ENCODE assay signal across 9 cellular contexts in the genomic region with DNA sequence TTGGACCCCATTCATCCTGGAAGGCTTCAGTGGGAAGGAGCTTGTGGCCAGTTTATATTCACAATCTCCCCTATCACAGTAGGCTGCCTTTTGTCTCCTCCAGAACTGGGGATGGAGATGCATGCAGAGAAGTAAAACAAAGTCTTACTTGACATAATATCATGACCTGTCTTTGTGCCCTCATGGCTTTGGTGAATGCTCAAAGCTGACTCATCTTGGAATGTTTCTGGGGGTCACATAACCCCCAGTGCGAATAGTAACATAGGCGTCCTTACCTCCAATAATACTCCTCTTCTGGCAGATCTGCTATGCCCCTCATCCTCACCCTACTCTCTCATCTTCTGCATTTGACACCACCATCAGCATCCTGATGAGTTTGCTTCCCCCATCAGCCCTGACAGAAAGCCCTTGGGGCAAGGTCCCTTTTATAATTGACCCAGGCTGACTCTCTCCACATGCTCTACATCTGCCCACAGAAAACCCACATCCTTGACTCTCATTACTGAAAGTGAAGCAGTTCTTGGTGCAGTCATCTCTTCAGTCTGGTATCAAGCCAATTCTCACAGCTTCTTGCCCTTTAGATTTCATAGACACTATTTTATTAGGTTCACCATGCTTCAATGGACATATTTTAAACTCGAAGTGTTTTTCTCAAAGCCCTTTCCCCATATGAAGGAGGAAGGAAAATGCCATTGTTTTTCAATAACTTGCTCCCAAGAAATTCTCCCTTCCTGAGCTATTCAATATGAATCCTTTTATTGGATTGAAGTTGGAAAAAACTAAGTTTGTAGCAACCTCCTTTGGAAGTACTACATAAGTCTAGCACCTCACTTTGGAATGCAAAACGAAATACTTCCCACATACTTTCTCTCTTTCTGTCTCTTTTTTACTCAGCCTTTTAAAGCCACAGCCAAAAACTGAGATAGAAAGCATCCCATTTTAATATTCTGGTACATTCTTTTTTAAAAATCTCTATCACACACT.
DNase-seq lines count a peak whose midpoint lies in the region; ATAC-seq lines count a peak whose summit lies in the region.
"Had no signal": no experiment of that assay in that cellular context is flagged by ENCODE, and none has a peak within 500 bp of the region (broad histone marks: within the 10 kb centered on the region; RNA-seq: fewer than 3 reads in every experiment).

No MANE protein-coding gene starts in this region.

- peak; percentile 97 for ATAC-seq in GM19324 (IDR thresholded peaks at IDR 0.05; ENCODE audit: low FRiP score, unreplicated experiment)
- ATAC-seq in HG03025 (IDR thresholded peaks at IDR 0.05; ENCODE audit: low FRiP score, unreplicated experiment), result peak; percentile 99

- peak; percentile 26 for DNase-seq in AG08396 (ENCODE audit: low spot score)
- peak; percentile 43 for DNase-seq in astrocyte of the hippocampus (ENCODE audit: low read depth, low spot score)
- DNase-seq in NCI-H82 (lab: John Stamatoyannopoulos, UW), result no peak
- no peak for DNase-seq in stimulated activated naive CD4-positive, alpha-beta T cell (lab: John Stamatoyannopoulos, UW)
- no peak for DNase-seq in midbrain (lab: John Stamatoyannopoulos, UW)
- DNase-seq in DMS 273 treated with DMSO at 0.1 percent for 48 hours (lab: John Stamatoyannopoulos, UW), result no peak
- DNase-seq: NCI-H446 had no signal

Comparison
In these comparisons a context has a peak if more than half of its experiments do, and no peak if none do; other contexts are left out.
1. DNase-seq: peak in AG08396 (single experiment) and astrocyte of the hippocampus (single experiment); none in NCI-H82 (single experiment), stimulated activated naive CD4-positive, alpha-beta T cell (0 of 6), midbrain (single experiment) and DMS 273 treated with DMSO at 0.1 percent for 48 hours (single experiment).